In genomic region chr7:129952653-129953560, GRCh38 we compare ENCODE assay signal across 8 cellular contexts. TPM values are rescaled to one million over a fixed set of nuclear protein-coding genes. Genes with fewer than 3 reads are reported as not detected.
DNase-seq lines count a peak whose midpoint lies in the region; ATAC-seq and TF ChIP-seq lines count a peak whose summit lies in the region.

UBE2H (minus strand) TSS chr7:129952960; CDS start chr7:129952555, 405 bp downstream.

- H3K4me2 ChIP-seq in parathyroid adenoma (ENCODE audit: low read length) = peak within 1 kb of the TSS; percentile 93

- ATAC-seq in HG02610 (IDR thresholded peaks at IDR 0.05; ENCODE audit: unreplicated experiment) = peak; percentile 60
- ATAC-seq in Right ventricle myocardium superior (ENCODE audit: poor library complexity) = peak; percentile 88

- peaks cover 25% of the 10 kb centered on the region for H3K79me2 ChIP-seq in parathyroid adenoma

- peaks cover 21% of the 10 kb centered on the region for H3K4me1 ChIP-seq in parathyroid adenoma
- peaks cover 0 to 26% (median 13%) of the 10 kb centered on the region in 4 donors for H3K4me1 ChIP-seq in tibial artery

- intact Hi-C loops in Right ventricle myocardium superior (cut with DNase I) (loop anchor here (5.0 kb wide), 1 partner anchor 126 kb away; no protein-coding TSS in a partner anchor), tibial artery (cut with DNase I; ENCODE audit: low total_unique reads) (no loop called here)

- H2AFZ ChIP-seq in parathyroid adenoma = peak within 1 kb of the TSS; percentile 81

- H3K4me3 ChIP-seq in GM06990 (replicated peaks; ENCODE audit: low read depth, low read length) (peak within 1 kb of the TSS; percentile 91), parathyroid adenoma (ENCODE audit: low read depth, low read length) (peak within 1 kb of the TSS; percentile 94), tibial artery (peak within 1 kb of the TSS; percentile 78 to 97)

- H3K27ac ChIP-seq in parathyroid adenoma (peak within 1 kb of the TSS; percentile 87), tibial artery (peak within 1 kb of the TSS; percentile 90 to 99)

- H3K36me3 ChIP-seq in GM06990 (ENCODE audit: control insufficient read depth, insufficient read depth, low read length) = no peaks in the 10 kb centered on the region
- H3K36me3 ChIP-seq in parathyroid adenoma (ENCODE audit: control insufficient read depth, insufficient read depth, low read length) = no peaks in the 10 kb centered on the region
- no peaks in the 10 kb centered on the region for H3K36me3 ChIP-seq in tibial artery

- DNase-seq in GM06990 (ENCODE audit: extremely low read depth, insufficient read length) (peak; percentile 94), NCI-H1417 (lab: John Stamatoyannopoulos, UW) (peak; percentile 94 to 95 (median 95)), SW480 (ENCODE audit: low spot score) (peak; percentile 91), Right ventricle myocardium superior (peak; percentile 96), tibial artery (peak; percentile 91 to 94)
- DNase-seq in activated naive CD8-positive, alpha-beta T cell treated with anti-CD3 and anti-CD28 coated beads, Interleukin-2, amount 50 U/mL, for 16 hours (ENCODE audit: low read depth, low spot score) = peak; percentile 82

- H3K9ac ChIP-seq in parathyroid adenoma = peak within 1 kb of the TSS; percentile 68

- H3K9me3 ChIP-seq in parathyroid adenoma (ENCODE audit: control insufficient read depth, low read length) (no peaks in the 10 kb centered on the region), tibial artery (no peaks in the 10 kb centered on the region)

- no peaks in the 10 kb centered on the region for H3K27me3 ChIP-seq in GM06990 (replicated peaks; ENCODE audit: control insufficient read depth, insufficient read depth, low read length)
- no peaks in the 10 kb centered on the region for H3K27me3 ChIP-seq in parathyroid adenoma (ENCODE audit: control insufficient read depth, insufficient read depth, low read length)
- no peaks in the 10 kb centered on the region for H3K27me3 ChIP-seq in tibial artery

- TF ChIP-seq CTCF in GM06990 (IDR thresholded peaks at IDR 0.05; ENCODE audit: insufficient read depth, low read length, poor library complexity, severe bottlenecking) (no peak), parathyroid adenoma (IDR thresholded peaks at IDR 0.05) (no peak), tibial artery (IDR thresholded peaks at IDR 0.05) (no peak)

RNA-seq across cellular contexts. Expression of gene UBE2H, which starts in this region (rescaled TPM):
- 96.8 TPM for total RNA-seq in Right ventricle myocardium superior

Comparison
In these comparisons a context has a peak if more than half of its experiments do, and no peak if none do; other contexts are left out.
1. Peak in every context shown above with its lines: DNase-seq, ATAC-seq, H3K4me3 ChIP-seq and H3K27ac ChIP-seq.